Comparison of ENCODE assay signal across 23 cellular contexts in the genomic region with DNA sequence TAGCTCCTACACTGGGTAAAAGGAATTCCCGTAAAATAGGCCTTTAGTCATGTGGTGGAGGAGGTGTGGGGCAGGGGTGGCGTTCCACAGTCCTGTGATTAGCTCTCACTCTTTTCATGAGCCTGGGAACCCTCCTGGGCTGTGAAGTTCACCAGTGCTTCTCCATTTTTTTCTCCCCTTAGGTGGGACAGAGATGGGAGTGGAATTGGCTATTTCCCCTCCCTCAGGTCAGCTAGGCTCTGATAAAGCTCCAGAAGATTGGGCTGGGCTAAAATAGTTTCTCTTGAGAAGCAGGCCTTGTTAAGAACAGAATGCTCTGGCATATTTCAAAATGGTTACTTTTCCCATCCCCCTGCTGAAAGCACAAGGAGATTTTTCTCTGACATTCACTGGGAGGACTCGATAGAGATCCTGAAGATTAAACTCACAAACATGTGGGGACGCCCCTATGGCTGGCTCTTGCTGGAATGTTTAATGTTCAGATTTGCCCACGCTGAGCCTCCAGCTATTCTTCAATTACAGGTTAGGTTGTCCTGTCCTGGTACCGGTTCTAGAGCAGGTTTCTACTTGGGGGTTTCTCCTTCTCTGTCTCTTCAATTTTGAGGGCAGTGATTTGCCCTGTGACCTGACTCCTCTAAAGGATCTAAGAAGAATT.
"Had no signal": no experiment of that assay in that cellular context is flagged by ENCODE, and none has a peak within 500 bp of the region (broad histone marks: within the 10 kb centered on the region; RNA-seq: fewer than 3 reads in every experiment).

No MANE protein-coding gene starts in this region.

- H3K4me1 Mint-ChIP-seq: activated naive CD4-positive, alpha-beta T cell treated with anti-CD3 and anti-CD28 coated beads, Interleukin-2, amount 50 U/mL, for 24 hours had no signal

- H3K27me3 ChIP-seq: body of pancreas, right lobe of liver, uterus had no signal

- ATAC-seq: activated CD4-positive, CD25-positive, alpha-beta regulatory T cell treated with anti-CD3 and anti-CD28 coated beads, Interleukin-2, amount 50 U/mL, for 24 hours; body of pancreas; effector memory CD8-positive, alpha-beta T cell; natural killer cell treated with Interleukin-12 subunit alpha and Interleukin-12 subunit beta and Interleukin-15 and Interleukin-18, amount 100 ng/mL, for 72 hours; right lobe of liver had no signal

- H3K27ac ChIP-seq: body of pancreas, right lobe of liver, thoracic aorta had no signal

- DNase-seq: activated CD4-positive, alpha-beta T cell treated with anti-CD3 and anti-CD28 coated beads, Interleukin-2, amount 50 U/mL, for 4 hours; activated effector memory CD4-positive, alpha-beta T cell treated with Interleukin-2 at 50 U/mL for 16 hours; activated T-cell treated with anti-CD3 and anti-CD28 coated beads, Interleukin-2, amount 50 U/mL, for 1 hour; amniotic stem cell; body of pancreas; cerebellar nuclear complex; effector memory CD8-positive, alpha-beta T cell; hypothalamus; nucleus accumbens; right lobe of liver; stimulated activated CD4-positive, alpha-beta T cell treated with anti-CD3 and anti-CD28 coated beads, Interleukin-12 subunit alpha, Interleukin-12 subunit beta, amount 100 ng/mL, for 4 hours; stimulated activated CD4-positive, alpha-beta T cell treated with anti-CD3 and anti-CD28 coated beads, Interleukin-2, amount 100 ng/mL, for 48 hours; stimulated activated CD8-positive, alpha-beta memory T cell treated with anti-CD3 and anti-CD28 coated beads, Interleukin-4, amount 100 ng/mL, for 48 hours; uterus had no signal

- H3K9me3 Mint-ChIP-seq: dendritic cell treated with granulocyte-macrophage colony-stimulating factor and Interleukin-4, amounts not matched to agents 40 ng/mL and 50 ng/mL, for 4 days; effector memory CD8-positive, alpha-beta T cell; natural killer cell treated with Interleukin-12 subunit alpha and Interleukin-12 subunit beta and Interleukin-15 and Interleukin-18, amount 100 ng/mL, for 72 hours had no signal

- H3K27ac Mint-ChIP-seq: activated naive CD4-positive, alpha-beta T cell treated with anti-CD3 and anti-CD28 coated beads, Interleukin-2, amount 50 U/mL, for 24 hours; effector memory CD8-positive, alpha-beta T cell; natural killer cell treated with Interleukin-12 subunit alpha and Interleukin-12 subunit beta and Interleukin-15 and Interleukin-18, amount 100 ng/mL, for 72 hours; progenitor cell of endocrine pancreas; stimulated activated naive CD8-positive, alpha-beta T cell treated with anti-CD3 and anti-CD28 coated beads, Interleukin-15, Interleukin-2, amounts not matched to agents 100 ng/mL and 50 ng/mL, for 24 hours; T-helper 2 cell treated with Interferon-gamma antibody and Interleukin-4, amounts not matched to agents 5 μg/mL and 100 μg/mL, for 36 hours had no signal

- H3K27me3 Mint-ChIP-seq: activated naive CD4-positive, alpha-beta T cell treated with anti-CD3 and anti-CD28 coated beads, Interleukin-2, amount 50 U/mL, for 24 hours; dendritic cell treated with granulocyte-macrophage colony-stimulating factor and Interleukin-4, amounts not matched to agents 40 ng/mL and 50 ng/mL, for 4 days; effector memory CD8-positive, alpha-beta T cell; stimulated activated naive CD8-positive, alpha-beta T cell treated with anti-CD3 and anti-CD28 coated beads, Interleukin-15, Interleukin-2, amounts not matched to agents 100 ng/mL and 50 ng/mL, for 24 hours had no signal

- H3K4me1 ChIP-seq: body of pancreas, right lobe of liver, uterus had no signal

- H3K36me3 ChIP-seq: right lobe of liver, thoracic aorta, uterus had no signal

- H3K4me3 ChIP-seq: body of pancreas, lung, right lobe of liver, thoracic aorta, uterus had no signal

- H3K4me3 Mint-ChIP-seq: activated naive CD4-positive, alpha-beta T cell treated with anti-CD3 and anti-CD28 coated beads, Interleukin-2, amount 50 U/mL, for 24 hours; dendritic cell treated with granulocyte-macrophage colony-stimulating factor and Interleukin-4, amounts not matched to agents 40 ng/mL and 50 ng/mL, for 4 days; effector memory CD8-positive, alpha-beta T cell; natural killer cell treated with Interleukin-12 subunit alpha and Interleukin-12 subunit beta and Interleukin-15 and Interleukin-18, amount 100 ng/mL, for 72 hours; stimulated activated naive CD8-positive, alpha-beta T cell treated with anti-CD3 and anti-CD28 coated beads, Interleukin-15, Interleukin-2, amounts not matched to agents 100 ng/mL and 50 ng/mL, for 24 hours; T-helper 2 cell treated with Interferon-gamma antibody and Interleukin-4, amounts not matched to agents 5 μg/mL and 100 μg/mL, for 36 hours had no signal

- H3K9me3 ChIP-seq: body of pancreas, right lobe of liver, thoracic aorta, uterus had no signal
